34 cellular contexts compared by ENCODE assay signal in the genomic region with DNA sequence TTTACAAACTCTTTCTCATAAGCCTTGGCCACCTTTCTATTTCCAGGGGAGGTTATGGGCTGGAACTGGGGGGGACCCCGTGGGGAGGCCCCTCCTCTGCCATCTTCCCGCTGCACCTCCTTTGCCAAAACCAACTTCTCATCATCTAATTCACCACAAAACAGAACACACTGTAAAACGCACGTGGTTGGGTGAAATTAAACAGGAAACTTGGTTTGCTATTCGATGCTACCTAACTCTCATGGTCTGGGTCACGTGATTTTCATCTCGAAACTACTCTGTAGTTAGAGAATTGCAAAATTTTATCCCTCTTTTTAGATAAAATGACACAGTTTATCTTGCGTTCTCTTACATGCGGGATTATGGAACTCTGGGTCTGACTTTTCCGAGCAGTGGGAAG.
"Had no signal": no experiment of that assay in that cellular context is flagged by ENCODE, and none has a peak within 500 bp of the region (broad histone marks: within the 10 kb centered on the region; RNA-seq: fewer than 3 reads in every experiment).

No MANE protein-coding gene starts in this region.

- H3K9me3 Mint-ChIP-seq: activated CD4-positive, alpha-beta T cell treated with anti-CD3 and anti-CD28 coated beads, Interleukin-2, amount 10 ng/mL, durations not matched to agents 24 days and 14 days had no signal

- H3K4me3 Mint-ChIP-seq: activated CD4-positive, alpha-beta T cell treated with anti-CD3 and anti-CD28 coated beads, Interleukin-2, amount 10 ng/mL, durations not matched to agents 24 days and 14 days; activated CD8-positive, alpha-beta T cell treated with anti-CD3 and anti-CD28 coated beads for 36 hours; activated T-cell treated with anti-CD3 and anti-CD28 coated beads, Interleukin-2, amount 50 U/mL, for 72 hours; activated T-helper 17 cell treated with anti-CD3 and anti-CD28 coated beads, Interleukin-2, amount 50 U/mL, for 72 hours; T-helper 1 cell treated with Interleukin-12 subunit alpha and Interleukin-12 subunit beta and Interleukin-4 antibody, amounts not matched to agents 30 μg/mL and 1 μg/mL, for 36 hours; T-helper 2 cell treated with Interferon-gamma antibody and Interleukin-4, amounts not matched to agents 5 μg/mL and 100 μg/mL, for 36 hours had no signal

- H3K27me3 Mint-ChIP-seq: activated CD4-positive, alpha-beta T cell treated with anti-CD3 and anti-CD28 coated beads, Interleukin-2, amount 10 ng/mL, durations not matched to agents 24 days and 14 days; activated T-helper 17 cell treated with anti-CD3 and anti-CD28 coated beads, Interleukin-2, amount 50 U/mL, for 72 hours had no signal

- H3K4me1 ChIP-seq: adrenal gland, body of pancreas, breast epithelium, Peyer's patch had no signal

- H3K9ac ChIP-seq: SK-N-SH had no signal

- H3K4me2 ChIP-seq: SK-N-SH had no signal

- ATAC-seq: activated CD8-positive, alpha-beta T cell treated with anti-CD3 and anti-CD28 coated beads for 36 hours; activated T-cell treated with anti-CD3 and anti-CD28 coated beads, Interleukin-2, amount 50 U/mL, for 72 hours; activated T-helper 17 cell treated with anti-CD3 and anti-CD28 coated beads, Interleukin-2, amount 50 U/mL, for 72 hours; body of pancreas; PC-3 had no signal

- DNase-seq: activated CD4-positive, alpha-beta T cell treated with anti-CD3 and anti-CD28 coated beads, Interleukin-2, amount 10 ng/mL, durations not matched to agents 24 days and 14 days; activated CD4-positive, alpha-beta T cell treated with anti-CD3 and anti-CD28 coated beads, Interleukin-2, amount 50 U/mL, for 4 hours; activated CD8-positive, alpha-beta T cell treated with anti-CD3 and anti-CD28 coated beads for 36 hours; activated effector memory CD4-positive, alpha-beta T cell treated with anti-CD3 and anti-CD28 coated beads, Interleukin-2, amount 50 U/mL, for 16 hours; activated naive CD4-positive, alpha-beta T cell; activated naive CD4-positive, alpha-beta T cell treated with anti-CD3 and anti-CD28 coated beads, Interleukin-2, amount 50 U/mL, for 16 hours; activated T-cell treated with anti-CD3 and anti-CD28 coated beads, Interleukin-2, amount 50 U/mL, for 1 hour; activated T-cell treated with anti-CD3 and anti-CD28 coated beads, Interleukin-2, amount 50 U/mL, for 72 hours; adrenal gland; body of pancreas; Karpas-422; KBM-7; MG63; NCI-H1048; NCI-H1105 treated with DMSO at 0.1 percent for 48 hours; NCI-H1436; NCI-H1694; NCI-H1930; NCI-H2081 treated with DMSO at 0.1 percent for 48 hours; NCI-H345; NCI-H510A; NCI-H526; NCI-H748 treated with DMSO at 0.1 percent for 48 hours; NK-92 treated with Interleukin-12 subunit alpha and Interleukin-12 subunit beta, amount 100 ng/mL, for 24 hours; PC-3; RPMI8226; SHP77 treated with DMSO at 0.1 percent for 48 hours; SK-N-SH had no signal

- H3K27ac ChIP-seq: adrenal gland, body of pancreas, breast epithelium, Peyer's patch, SJSA1 had no signal

- H3K36me3 ChIP-seq: breast epithelium had no signal

- H3K4me3 ChIP-seq: adrenal gland, body of pancreas, breast epithelium, MG63, Peyer's patch, SJSA1 had no signal

- H3K27me3 ChIP-seq: adrenal gland, body of pancreas, breast epithelium, MG63, Peyer's patch, SJSA1 had no signal

- H3K9me2 ChIP-seq: SK-N-SH had no signal

- H3K27ac Mint-ChIP-seq: activated CD4-positive, alpha-beta T cell treated with anti-CD3 and anti-CD28 coated beads, Interleukin-2, amount 10 ng/mL, durations not matched to agents 24 days and 14 days; activated CD8-positive, alpha-beta T cell treated with anti-CD3 and anti-CD28 coated beads for 36 hours; activated T-cell treated with anti-CD3 and anti-CD28 coated beads, Interleukin-2, amount 50 U/mL, for 72 hours; activated T-helper 17 cell treated with anti-CD3 and anti-CD28 coated beads, Interleukin-2, amount 50 U/mL, for 72 hours; T-helper 1 cell treated with Interleukin-12 subunit alpha and Interleukin-12 subunit beta and Interleukin-4 antibody, amounts not matched to agents 30 μg/mL and 1 μg/mL, for 36 hours; T-helper 2 cell treated with Interferon-gamma antibody and Interleukin-4, amounts not matched to agents 5 μg/mL and 100 μg/mL, for 36 hours had no signal

- H3K9me3 ChIP-seq: adrenal gland, body of pancreas, breast epithelium, MG63, Peyer's patch, SK-N-SH had no signal
